In genomic region chr15:60374628-60375081, GRCh38 we compare ENCODE assay signal across 1 cellular context.
TF ChIP-seq lines count a peak whose summit lies in the region.

No MANE protein-coding gene starts in this region.

TF ChIP-seq in HepG2, 621 proteins besides CTCF, POLR2A, EP300 and RAD21 (continued from another document and continues in another):
- TF ChIP-seq, protein P1, sequence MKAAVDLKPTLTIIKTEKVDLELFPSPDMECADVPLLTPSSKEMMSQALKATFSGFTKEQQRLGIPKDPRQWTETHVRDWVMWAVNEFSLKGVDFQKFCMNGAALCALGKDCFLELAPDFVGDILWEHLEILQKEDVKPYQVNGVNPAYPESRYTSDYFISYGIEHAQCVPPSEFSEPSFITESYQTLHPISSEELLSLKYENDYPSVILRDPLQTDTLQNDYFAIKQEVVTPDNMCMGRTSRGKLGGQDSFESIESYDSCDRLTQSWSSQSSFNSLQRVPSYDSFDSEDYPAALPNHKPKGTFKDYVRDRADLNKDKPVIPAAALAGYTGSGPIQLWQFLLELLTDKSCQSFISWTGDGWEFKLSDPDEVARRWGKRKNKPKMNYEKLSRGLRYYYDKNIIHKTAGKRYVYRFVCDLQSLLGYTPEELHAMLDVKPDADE (CRISPR knock-in tag; IDR thresholded peaks at IDR 0.05): no peak
- TF ChIP-seq RNF219 (CRISPR knock-in tag; IDR thresholded peaks at IDR 0.05) (no peak), ZBTB7A (CRISPR knock-in tag; IDR thresholded peaks at IDR 0.05) (peak; percentile 39; the same call in 1 of the 2 replicates), SNAPC4 (CRISPR knock-in tag; IDR thresholded peaks at IDR 0.05) (0 out of 2 replicates have a peak, but pooled peaks have one; percentile 66), CBX5 (CRISPR knock-in tag; IDR thresholded peaks at IDR 0.05; ENCODE audit: borderline replicate concordance) (peak; percentile 89), ZBTB43 (CRISPR knock-in tag; conservative IDR thresholded peaks at IDR 0.05) (peak; percentile 96), BCL6 (CRISPR knock-in tag; IDR thresholded peaks at IDR 0.05) (peak; percentile 78), YEATS4 (CRISPR knock-in tag; IDR thresholded peaks at IDR 0.05; ENCODE audit: borderline replicate concordance) (peak; percentile 39; the same call in 1 of the 2 replicates), FOSL2 (CRISPR knock-in tag; IDR thresholded peaks at IDR 0.05) (peak; percentile 99), POLR2AphosphoS2 (IDR thresholded peaks at IDR 0.05; ENCODE audit: low read depth, low read length) (0 out of 2 replicates have a peak, but pooled peaks have one; percentile 43)
- TF ChIP-seq, protein P2, sequence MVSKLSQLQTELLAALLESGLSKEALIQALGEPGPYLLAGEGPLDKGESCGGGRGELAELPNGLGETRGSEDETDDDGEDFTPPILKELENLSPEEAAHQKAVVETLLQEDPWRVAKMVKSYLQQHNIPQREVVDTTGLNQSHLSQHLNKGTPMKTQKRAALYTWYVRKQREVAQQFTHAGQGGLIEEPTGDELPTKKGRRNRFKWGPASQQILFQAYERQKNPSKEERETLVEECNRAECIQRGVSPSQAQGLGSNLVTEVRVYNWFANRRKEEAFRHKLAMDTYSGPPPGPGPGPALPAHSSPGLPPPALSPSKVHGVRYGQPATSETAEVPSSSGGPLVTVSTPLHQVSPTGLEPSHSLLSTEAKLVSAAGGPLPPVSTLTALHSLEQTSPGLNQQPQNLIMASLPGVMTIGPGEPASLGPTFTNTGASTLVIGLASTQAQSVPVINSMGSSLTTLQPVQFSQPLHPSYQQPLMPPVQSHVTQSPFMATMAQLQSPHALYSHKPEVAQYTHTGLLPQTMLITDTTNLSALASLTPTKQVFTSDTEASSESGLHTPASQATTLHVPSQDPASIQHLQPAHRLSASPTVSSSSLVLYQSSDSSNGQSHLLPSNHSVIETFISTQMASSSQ (IDR thresholded peaks at IDR 0.05; ENCODE audit: low read depth): 0 out of 2 replicates have a peak, but pooled peaks have one; percentile 28
- TF ChIP-seq, protein P2 (CRISPR knock-in tag; IDR thresholded peaks at IDR 0.05; ENCODE audit: borderline replicate concordance): peak; percentile 71; the same call in 1 of the 2 replicates
- TF ChIP-seq, protein P3, sequence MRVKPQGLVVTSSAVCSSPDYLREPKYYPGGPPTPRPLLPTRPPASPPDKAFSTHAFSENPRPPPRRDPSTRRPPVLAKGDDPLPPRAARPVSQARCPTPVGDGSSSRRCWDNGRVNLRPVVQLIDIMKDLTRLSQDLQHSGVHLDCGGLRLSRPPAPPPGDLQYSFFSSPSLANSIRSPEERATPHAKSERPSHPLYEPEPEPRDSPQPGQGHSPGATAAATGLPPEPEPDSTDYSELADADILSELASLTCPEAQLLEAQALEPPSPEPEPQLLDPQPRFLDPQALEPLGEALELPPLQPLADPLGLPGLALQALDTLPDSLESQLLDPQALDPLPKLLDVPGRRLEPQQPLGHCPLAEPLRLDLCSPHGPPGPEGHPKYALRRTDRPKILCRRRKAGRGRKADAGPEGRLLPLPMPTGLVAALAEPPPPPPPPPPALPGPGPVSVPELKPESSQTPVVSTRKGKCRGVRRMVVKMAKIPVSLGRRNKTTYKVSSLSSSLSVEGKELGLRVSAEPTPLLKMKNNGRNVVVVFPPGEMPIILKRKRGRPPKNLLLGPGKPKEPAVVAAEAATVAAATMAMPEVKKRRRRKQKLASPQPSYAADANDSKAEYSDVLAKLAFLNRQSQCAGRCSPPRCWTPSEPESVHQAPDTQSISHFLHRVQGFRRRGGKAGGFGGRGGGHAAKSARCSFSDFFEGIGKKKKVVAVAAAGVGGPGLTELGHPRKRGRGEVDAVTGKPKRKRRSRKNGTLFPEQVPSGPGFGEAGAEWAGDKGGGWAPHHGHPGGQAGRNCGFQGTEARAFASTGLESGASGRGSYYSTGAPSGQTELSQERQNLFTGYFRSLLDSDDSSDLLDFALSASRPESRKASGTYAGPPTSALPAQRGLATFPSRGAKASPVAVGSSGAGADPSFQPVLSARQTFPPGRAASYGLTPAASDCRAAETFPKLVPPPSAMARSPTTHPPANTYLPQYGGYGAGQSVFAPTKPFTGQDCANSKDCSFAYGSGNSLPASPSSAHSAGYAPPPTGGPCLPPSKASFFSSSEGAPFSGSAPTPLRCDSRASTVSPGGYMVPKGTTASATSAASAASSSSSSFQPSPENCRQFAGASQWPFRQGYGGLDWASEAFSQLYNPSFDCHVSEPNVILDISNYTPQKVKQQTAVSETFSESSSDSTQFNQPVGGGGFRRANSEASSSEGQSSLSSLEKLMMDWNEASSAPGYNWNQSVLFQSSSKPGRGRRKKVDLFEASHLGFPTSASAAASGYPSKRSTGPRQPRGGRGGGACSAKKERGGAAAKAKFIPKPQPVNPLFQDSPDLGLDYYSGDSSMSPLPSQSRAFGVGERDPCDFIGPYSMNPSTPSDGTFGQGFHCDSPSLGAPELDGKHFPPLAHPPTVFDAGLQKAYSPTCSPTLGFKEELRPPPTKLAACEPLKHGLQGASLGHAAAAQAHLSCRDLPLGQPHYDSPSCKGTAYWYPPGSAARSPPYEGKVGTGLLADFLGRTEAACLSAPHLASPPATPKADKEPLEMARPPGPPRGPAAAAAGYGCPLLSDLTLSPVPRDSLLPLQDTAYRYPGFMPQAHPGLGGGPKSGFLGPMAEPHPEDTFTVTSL (CRISPR knock-in tag; IDR thresholded peaks at IDR 0.05; ENCODE audit: borderline replicate concordance): peak; percentile 84; the same call in 1 of the 2 replicates
- TF ChIP-seq, protein P4, sequence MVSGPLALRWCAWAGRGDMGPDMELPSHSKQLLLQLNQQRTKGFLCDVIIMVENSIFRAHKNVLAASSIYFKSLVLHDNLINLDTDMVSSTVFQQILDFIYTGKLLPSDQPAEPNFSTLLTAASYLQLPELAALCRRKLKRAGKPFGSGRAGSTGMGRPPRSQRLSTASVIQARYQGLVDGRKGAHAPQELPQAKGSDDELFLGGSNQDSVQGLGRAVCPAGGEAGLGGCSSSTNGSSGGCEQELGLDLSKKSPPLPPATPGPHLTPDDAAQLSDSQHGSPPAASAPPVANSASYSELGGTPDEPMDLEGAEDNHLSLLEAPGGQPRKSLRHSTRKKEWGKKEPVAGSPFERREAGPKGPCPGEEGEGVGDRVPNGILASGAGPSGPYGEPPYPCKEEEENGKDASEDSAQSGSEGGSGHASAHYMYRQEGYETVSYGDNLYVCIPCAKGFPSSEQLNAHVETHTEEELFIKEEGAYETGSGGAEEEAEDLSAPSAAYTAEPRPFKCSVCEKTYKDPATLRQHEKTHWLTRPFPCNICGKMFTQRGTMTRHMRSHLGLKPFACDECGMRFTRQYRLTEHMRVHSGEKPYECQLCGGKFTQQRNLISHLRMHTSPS (CRISPR knock-in tag; IDR thresholded peaks at IDR 0.05; ENCODE audit: low read depth): peak; percentile 50; the same call in 1 of the 2 replicates
- TF ChIP-seq, protein P5, sequence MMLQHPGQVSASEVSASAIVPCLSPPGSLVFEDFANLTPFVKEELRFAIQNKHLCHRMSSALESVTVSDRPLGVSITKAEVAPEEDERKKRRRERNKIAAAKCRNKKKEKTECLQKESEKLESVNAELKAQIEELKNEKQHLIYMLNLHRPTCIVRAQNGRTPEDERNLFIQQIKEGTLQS (CRISPR knock-in tag; IDR thresholded peaks at IDR 0.05): peak; percentile 81
- TF ChIP-seq, protein P6, sequence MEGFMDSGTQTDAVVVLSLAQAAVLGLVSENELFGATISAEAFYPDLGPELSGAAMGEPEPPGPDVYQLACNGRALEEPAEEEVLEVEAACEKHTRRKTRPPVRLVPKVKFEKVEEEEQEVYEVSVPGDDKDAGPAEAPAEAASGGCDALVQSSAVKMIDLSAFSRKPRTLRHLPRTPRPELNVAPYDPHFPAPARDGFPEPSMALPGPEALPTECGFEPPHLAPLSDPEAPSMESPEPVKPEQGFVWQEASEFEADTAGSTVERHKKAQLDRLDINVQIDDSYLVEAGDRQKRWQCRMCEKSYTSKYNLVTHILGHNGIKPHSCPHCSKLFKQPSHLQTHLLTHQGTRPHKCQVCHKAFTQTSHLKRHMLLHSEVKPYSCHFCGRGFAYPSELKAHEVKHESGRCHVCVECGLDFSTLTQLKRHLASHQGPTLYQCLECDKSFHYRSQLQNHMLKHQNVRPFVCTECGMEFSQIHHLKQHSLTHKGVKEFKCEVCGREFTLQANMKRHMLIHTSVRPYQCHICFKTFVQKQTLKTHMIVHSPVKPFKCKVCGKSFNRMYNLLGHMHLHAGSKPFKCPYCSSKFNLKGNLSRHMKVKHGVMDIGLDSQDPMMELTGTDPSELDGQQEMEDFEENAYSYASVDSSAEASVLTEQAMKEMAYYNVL (CRISPR knock-in tag; IDR thresholded peaks at IDR 0.05; ENCODE audit: borderline replicate concordance): peak; percentile 93; the same call in 1 of the 2 replicates
